In genomic region chr18:23191952-23192662, GRCh38 we compare ENCODE assay signal across 9 cellular contexts. TPM values are rescaled to one million over a fixed set of nuclear protein-coding genes. Genes with fewer than 3 reads are reported as not detected.
DNase-seq lines count a peak whose midpoint lies in the region; ATAC-seq and TF ChIP-seq lines count a peak whose summit lies in the region.
"Had no signal": no experiment of that assay in that cellular context is flagged by ENCODE, and none has a peak within 500 bp of the region (broad histone marks: within the 10 kb centered on the region; RNA-seq: fewer than 3 reads in every experiment).

No MANE protein-coding gene starts in this region.

- peak overlapping the region; percentile 52 for H3K27ac ChIP-seq in RWPE1
- H3K27ac ChIP-seq in heart right ventricle, result peak overlapping the region in 6 of 10 donors; percentile 7 to 64 (median 48)
- no peak overlapping the region for H3K27ac ChIP-seq in prostate gland
- H3K27ac ChIP-seq: 22Rv1 had no signal

- H3K36me3 ChIP-seq in heart right ventricle (peaks cover 0 to 1% (median 0%) of the 10 kb centered on the region in 9 donors), prostate gland (no peaks in the 10 kb centered on the region)

- TF ChIP-seq CTCF in RWPE1 (conservative IDR thresholded peaks at IDR 0.05; ENCODE audit: low read depth), result no peak
- TF ChIP-seq CTCF in heart right ventricle (IDR thresholded peaks at IDR 0.05), result no peak
- no peak for TF ChIP-seq CTCF in prostate gland (IDR thresholded peaks at IDR 0.05)

- intact Hi-C loops in heart right ventricle (cut with DNase I), result no loop called here
- intact Hi-C loops in prostate gland (cut with DNase I), result loop anchor here (5.0 kb wide), 1 partner anchor 55 kb away; the partner anchor contains the start of gene CABLES1

- H3K27me3 ChIP-seq in heart right ventricle, result no peaks in the 10 kb centered on the region
- H3K27me3 ChIP-seq in prostate gland (replicated peaks; ENCODE audit: insufficient read depth), result no peaks in the 10 kb centered on the region

- peak; percentile 78 for DNase-seq in DMS 273 (lab: John Stamatoyannopoulos, UW; ENCODE audit: unreplicated experiment)
- no peak for DNase-seq in DMS 273 treated with DMSO at 0.1 percent for 48 hours (lab: John Stamatoyannopoulos, UW)
- DNase-seq in RWPE1 (ENCODE audit: low spot score), result peak; percentile 13
- DNase-seq in heart right ventricle, result peak; percentile 69 to 74
- peak; percentile 62 for DNase-seq in smooth muscle cell of the brain vasculature (ENCODE audit: low read depth, low spot score)
- no peak for DNase-seq in amniotic stem cell (lab: John Stamatoyannopoulos, UW)
- DNase-seq in NCI-H345 (lab: John Stamatoyannopoulos, UW), result no peak
- DNase-seq in prostate gland (ENCODE audit: low spot score), result no peak

- H3K4me1 ChIP-seq in heart right ventricle (peaks cover 0 to 37% (median 27%) of the 10 kb centered on the region in 9 donors), prostate gland (replicated peaks) (no peaks in the 10 kb centered on the region)

- CTCF ChIA-PET in RWPE1 (lab: Yijun Ruan, JAX), result interaction anchor here (0.6 kb wide), 2 partner anchors 44 to 97 kb away, joined by 3 to 4 read pairs; no protein-coding TSS in a partner anchor

- H3K4me3 ChIP-seq in heart right ventricle (no peak overlapping the region), prostate gland (no peak overlapping the region)

- 43 to 46% methylated on average over 11 of the region's 11 CpGs for WGBS in heart right ventricle, 2 donors
- 25% methylated on average over 11 of the region's 11 CpGs for WGBS in prostate gland

- H3K9me3 ChIP-seq in heart right ventricle (no peaks in the 10 kb centered on the region), prostate gland (no peaks in the 10 kb centered on the region)

- POLR2A ChIA-PET in RWPE1 (lab: Yijun Ruan, JAX; ENCODE audit: low non-redundant PET), result no interaction called here

- ATAC-seq in heart right ventricle, result peak; percentile 60 to 83 (median 76)

- TF ChIP-seq POLR2A in prostate gland (IDR thresholded peaks at IDR 0.05), result no peak

RNA-seq across cellular contexts. Expression of gene CABLES1, which starts 56.8 kb away (rescaled TPM):
- total RNA-seq in heart right ventricle (1 to 10 TPM; 1.0 to 2.2 (median 2.0) TPM), prostate gland (10 to 100 TPM in 1 of 2 donors, 1 to 10 TPM in 1; 3.9 to 16.2 TPM)
- polyA plus RNA-seq in heart right ventricle, result 1 to 10 TPM; 1.0 to 1.3 TPM

Comparison
In these comparisons a context has a peak if more than half of its experiments do, and no peak if none do; other contexts are left out.
1. DNase-seq: peak in DMS 273 (single experiment), RWPE1 (single experiment), heart right ventricle (2 of 2) and smooth muscle cell of the brain vasculature (single experiment); none in DMS 273 treated with DMSO at 0.1 percent for 48 hours (single experiment), amniotic stem cell (single experiment), NCI-H345 (single experiment) and prostate gland (single experiment).
2. H3K27ac ChIP-seq: peak in RWPE1 (single experiment) and heart right ventricle (6 of 10); none in prostate gland (0 of 2).